11 cellular contexts compared by ENCODE assay signal in the genomic region with DNA sequence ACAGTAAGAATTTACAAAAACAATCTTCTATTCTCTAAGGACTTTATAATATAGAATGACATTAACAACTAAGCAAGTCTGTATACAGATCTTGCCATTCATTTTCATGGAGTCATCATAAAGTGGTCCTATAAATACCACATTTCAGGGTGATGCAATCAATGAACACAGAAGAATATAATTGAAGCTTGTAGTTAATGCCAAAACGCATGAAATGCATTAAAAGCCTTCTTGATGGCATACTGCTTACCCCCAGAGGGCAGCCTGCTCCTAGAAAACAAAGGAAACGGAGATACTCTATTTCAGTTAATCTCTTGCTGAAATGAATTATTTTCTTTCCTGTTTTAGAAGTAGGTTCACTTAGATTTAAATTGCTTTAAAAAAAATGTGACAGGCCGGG. TPM values are rescaled to one million over a fixed set of nuclear protein-coding genes. Genes with fewer than 3 reads are reported as not detected.
DNase-seq lines count a peak whose midpoint lies in the region; ATAC-seq and TF ChIP-seq lines count a peak whose summit lies in the region.
"Had no signal": no experiment of that assay in that cellular context is flagged by ENCODE, and none has a peak within 500 bp of the region (broad histone marks: within the 10 kb centered on the region; RNA-seq: fewer than 3 reads in every experiment).

No MANE protein-coding gene starts in this region.

- H3K9me3 ChIP-seq in ascending aorta = no peaks in the 10 kb centered on the region

- intact Hi-C loops in ascending aorta (cut with DNase I) = no loop called here

- no peak overlapping the region for H3K4me3 ChIP-seq in ascending aorta

- no peaks in the 10 kb centered on the region for H3K27me3 ChIP-seq in ascending aorta

- in situ Hi-C loops in KBM-7 (cut with MboI; ENCODE audit: low pct_unique_long_range_greater_than_20kb, low sequenced_read_pairs) = no loop called here

- no peak overlapping the region for H3K27ac ChIP-seq in ascending aorta

- TF ChIP-seq CTCF in ascending aorta (IDR thresholded peaks at IDR 0.05) = peak in 2 of 3 experiments; percentile 17 to 46

- H3K36me3 ChIP-seq in ascending aorta = peaks cover 60 to 61% of the 10 kb centered on the region in 2 donors

- H3K4me1 ChIP-seq in ascending aorta = no peaks in the 10 kb centered on the region

- DNase-seq in EL = peak; percentile 55
- peak; percentile 43 for DNase-seq in KBM-7
- no peak for DNase-seq in ascending aorta (ENCODE audit: low spot score in 2 of 2)
- peak; percentile 6 for DNase-seq in middle frontal gyrus (ENCODE audit: extremely low spot score, low spot score)
- DNase-seq in activated gamma-delta T cell treated with Interleukin-2 at 50 U/mL for 16 hours = no peak
- DNase-seq in ecto neural progenitor cell (ENCODE audit: low spot score) = no peak
- DNase-seq in stimulated activated CD4-positive, alpha-beta T cell treated with anti-CD3 and anti-CD28 coated beads, Interleukin-4, amount 100 ng/mL, for 24 hours = no peak
- DNase-seq: activated CD4-positive, alpha-beta T cell treated with anti-CD3 and anti-CD28 coated beads, Interleukin-2, amount 10 ng/mL, durations not matched to agents 24 days and 14 days; kidney glomerular epithelial cell; stimulated activated naive CD4-positive, alpha-beta T cell had no signal

- no peak for ATAC-seq in GM21717 (IDR thresholded peaks at IDR 0.05; ENCODE audit: unreplicated experiment)

RNA-seq across cellular contexts. Expression of a gene that starts 45.2 kb away (rescaled TPM):
- 7.9 TPM for total RNA-seq in ascending aorta
- total RNA-seq: activated CD4-positive, alpha-beta T cell treated with anti-CD3 and anti-CD28 coated beads, Interleukin-2, amount 10 ng/mL, durations not matched to agents 24 days and 14 days had no signal

Comparison
In these comparisons a context has a peak if more than half of its experiments do, and no peak if none do; other contexts are left out.
1. DNase-seq: peak in EL (single experiment), KBM-7 (single experiment) and middle frontal gyrus (single experiment); none in ascending aorta (0 of 2), activated gamma-delta T cell treated with Interleukin-2 at 50 U/mL for 16 hours (single experiment), ecto neural progenitor cell (single experiment) and stimulated activated CD4-positive, alpha-beta T cell treated with anti-CD3 and anti-CD28 coated beads, Interleukin-4, amount 100 ng/mL, for 24 hours (single experiment).